Comparison of ENCODE assay signal across 10 cellular contexts in the genomic region with DNA sequence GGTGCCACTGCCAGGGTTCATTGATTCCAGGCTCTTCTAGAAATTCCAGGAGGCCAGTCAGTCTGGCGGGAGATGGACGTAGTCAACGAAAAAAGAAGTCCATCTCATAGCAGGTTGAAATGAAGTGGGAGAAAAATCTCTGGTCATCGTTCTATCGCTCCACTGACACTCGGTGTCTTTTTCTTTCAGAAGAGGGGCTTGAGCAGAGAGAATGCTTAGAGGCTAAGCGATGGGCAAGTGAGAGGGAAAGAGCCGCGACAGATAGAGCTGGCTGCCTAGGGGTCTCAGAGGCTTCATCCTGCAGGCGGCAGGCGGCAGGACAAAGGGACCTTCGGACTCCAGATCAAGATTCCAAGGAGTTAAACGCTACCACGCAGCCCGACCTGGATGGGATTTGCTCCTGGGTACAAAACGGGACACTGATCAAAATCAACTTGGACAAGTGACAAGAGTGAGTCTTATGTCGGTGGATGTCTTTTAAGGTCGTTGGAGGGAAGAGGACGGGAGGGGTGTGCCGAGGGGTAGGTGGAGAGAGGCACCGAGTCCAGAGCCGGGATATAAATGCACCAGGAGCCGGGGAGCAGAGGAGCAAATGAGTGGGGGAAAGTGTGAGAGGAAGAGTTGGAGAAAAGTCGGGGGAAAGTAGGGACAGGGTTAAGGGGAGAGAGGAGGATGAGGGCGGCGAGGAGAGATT. TPM values are rescaled to one million over a fixed set of nuclear protein-coding genes. Genes with fewer than 3 reads are reported as not detected.
DNase-seq lines count a peak whose midpoint lies in the region; ATAC-seq, FAIRE-seq and TF ChIP-seq lines count a peak whose summit lies in the region.
"Had no signal": no experiment of that assay in that cellular context is flagged by ENCODE, and none has a peak within 500 bp of the region (broad histone marks: within the 10 kb centered on the region; RNA-seq: fewer than 3 reads in every experiment).

No MANE protein-coding gene starts in this region.

- H3K4me3 Mint-ChIP-seq in T-helper 1 cell treated with Interleukin-12 subunit alpha and Interleukin-12 subunit beta and Interleukin-4 antibody, amounts not matched to agents 30 μg/mL and 1 μg/mL, for 36 hours, result peak overlapping the region; percentile 61
- H3K4me3 Mint-ChIP-seq in astrocyte (ENCODE audit: unreplicated experiment), result peak overlapping the region; percentile 84
- peak overlapping the region; percentile 57 for H3K4me3 Mint-ChIP-seq in stimulated activated effector memory CD8-positive, alpha-beta T cell treated with anti-CD3 and anti-CD28 coated beads, Interleukin-12 subunit alpha, Interleukin-12 subunit beta, amount 100 ng/mL, for 72 hours

- no peaks in the 10 kb centered on the region for H3K4me1 ChIP-seq in astrocyte (ENCODE audit: insufficient read depth, low read length)

- peaks cover 74% of the 10 kb centered on the region for H3K27me3 Mint-ChIP-seq in T-helper 1 cell treated with Interleukin-12 subunit alpha and Interleukin-12 subunit beta and Interleukin-4 antibody, amounts not matched to agents 30 μg/mL and 1 μg/mL, for 36 hours (ENCODE audit: low read depth)
- peaks cover 17% of the 10 kb centered on the region for H3K27me3 Mint-ChIP-seq in astrocyte (ENCODE audit: low read depth, unreplicated experiment)

- no peaks in the 10 kb centered on the region for H4K20me1 ChIP-seq in astrocyte (ENCODE audit: insufficient read depth, low read length)

- no peaks in the 10 kb centered on the region for H3K36me3 Mint-ChIP-seq in T-helper 1 cell treated with Interleukin-12 subunit alpha and Interleukin-12 subunit beta and Interleukin-4 antibody, amounts not matched to agents 30 μg/mL and 1 μg/mL, for 36 hours (ENCODE audit: low read depth)
- H3K36me3 Mint-ChIP-seq in astrocyte (ENCODE audit: low read depth, unreplicated experiment), result peaks cover 6% of the 10 kb centered on the region
- no peaks in the 10 kb centered on the region for H3K36me3 Mint-ChIP-seq in stimulated activated effector memory CD8-positive, alpha-beta T cell treated with anti-CD3 and anti-CD28 coated beads, Interleukin-12 subunit alpha, Interleukin-12 subunit beta, amount 100 ng/mL, for 72 hours

- H3K27ac ChIP-seq in astrocyte (ENCODE audit: low read depth, low read length), result no peak overlapping the region

- no peak for TF ChIP-seq CTCF in astrocyte (IDR thresholded peaks at IDR 0.05; ENCODE audit: insufficient read depth, low read depth, low read length)

- peaks cover 36% of the 10 kb centered on the region for H3K27me3 ChIP-seq in astrocyte (ENCODE audit: insufficient read depth, low read length)

- no peaks in the 10 kb centered on the region for H3K9me3 Mint-ChIP-seq in T-helper 1 cell treated with Interleukin-12 subunit alpha and Interleukin-12 subunit beta and Interleukin-4 antibody, amounts not matched to agents 30 μg/mL and 1 μg/mL, for 36 hours
- no peaks in the 10 kb centered on the region for H3K9me3 Mint-ChIP-seq in astrocyte (ENCODE audit: unreplicated experiment)
- no peaks in the 10 kb centered on the region for H3K9me3 Mint-ChIP-seq in stimulated activated effector memory CD8-positive, alpha-beta T cell treated with anti-CD3 and anti-CD28 coated beads, Interleukin-12 subunit alpha, Interleukin-12 subunit beta, amount 100 ng/mL, for 72 hours

- peak overlapping the region; percentile 30 for H2AFZ ChIP-seq in astrocyte (ENCODE audit: low read depth, low read length)

- H3K36me3 ChIP-seq in astrocyte (ENCODE audit: insufficient read depth, low read length), result no peaks in the 10 kb centered on the region

- peak overlapping the region; percentile 30 for H3K9ac ChIP-seq in astrocyte (ENCODE audit: low read length)

- no peaks in the 10 kb centered on the region for H3K79me2 ChIP-seq in astrocyte (ENCODE audit: insufficient read depth, low read length)

- no peak for DNase-seq in T-helper 1 cell
- DNase-seq in astrocyte (ENCODE audit: low read depth), result no peak
- no peak for DNase-seq in stimulated activated effector memory CD8-positive, alpha-beta T cell treated with anti-CD3 and anti-CD28 coated beads, Interleukin-12 subunit alpha, Interleukin-12 subunit beta, amount 100 ng/mL, for 72 hours (ENCODE audit: low spot score in 2 of 2)
- no peak for DNase-seq in stimulated activated CD4-positive, alpha-beta T cell treated with anti-CD3 and anti-CD28 coated beads, Interleukin-4, amount 100 ng/mL, for 4 hours

- no peaks in the 10 kb centered on the region for H3K9me3 ChIP-seq in astrocyte (ENCODE audit: insufficient read depth, low read depth, low read length)
- H3K9me3 ChIP-seq in iPS-18c (ENCODE audit: control insufficient read depth, insufficient read depth, low read length), result no peaks in the 10 kb centered on the region

- no peak overlapping the region for H3K4me3 ChIP-seq in astrocyte (ENCODE audit: insufficient read depth, low read depth, low read length)
- peak overlapping the region; percentile 50; the same call in 1 of the 2 replicates for H3K4me3 ChIP-seq in iPS-18c (ENCODE audit: insufficient read depth, low read depth, low read length)

- no peak for FAIRE-seq in astrocyte (lab: Jason Lieb, UNC)

- peaks cover 6% of the 10 kb centered on the region for H3K4me1 Mint-ChIP-seq in T-helper 1 cell treated with Interleukin-12 subunit alpha and Interleukin-12 subunit beta and Interleukin-4 antibody, amounts not matched to agents 30 μg/mL and 1 μg/mL, for 36 hours (ENCODE audit: low read depth)
- H3K4me1 Mint-ChIP-seq in astrocyte (ENCODE audit: low read depth, unreplicated experiment), result peaks cover 52% of the 10 kb centered on the region
- H3K4me1 Mint-ChIP-seq in stimulated activated effector memory CD8-positive, alpha-beta T cell treated with anti-CD3 and anti-CD28 coated beads, Interleukin-12 subunit alpha, Interleukin-12 subunit beta, amount 100 ng/mL, for 72 hours, result peaks cover 12% of the 10 kb centered on the region

- H3K4me2 ChIP-seq in astrocyte (ENCODE audit: low read length), result peak overlapping the region; percentile 75

- no peak overlapping the region for H3K27ac Mint-ChIP-seq in T-helper 1 cell treated with Interleukin-12 subunit alpha and Interleukin-12 subunit beta and Interleukin-4 antibody, amounts not matched to agents 30 μg/mL and 1 μg/mL, for 36 hours
- H3K27ac Mint-ChIP-seq in astrocyte (ENCODE audit: unreplicated experiment), result peak overlapping the region; percentile 84
- no peak overlapping the region for H3K27ac Mint-ChIP-seq in stimulated activated effector memory CD8-positive, alpha-beta T cell treated with anti-CD3 and anti-CD28 coated beads, Interleukin-12 subunit alpha, Interleukin-12 subunit beta, amount 100 ng/mL, for 72 hours

- no peak for ATAC-seq in stimulated activated effector memory CD8-positive, alpha-beta T cell treated with anti-CD3 and anti-CD28 coated beads, Interleukin-12 subunit alpha, Interleukin-12 subunit beta, amount 100 ng/mL, for 72 hours
- no peak for ATAC-seq in GM21576 (IDR thresholded peaks at IDR 0.05; ENCODE audit: unreplicated experiment)
- no peak for ATAC-seq in GM21619 (IDR thresholded peaks at IDR 0.05; ENCODE audit: unreplicated experiment)
- ATAC-seq: left colon had no signal

RNA-seq across cellular contexts. Expression of gene TMEM178A, which starts 0.7 kb away (rescaled TPM):
- total RNA-seq in astrocyte, result 28.7 and 41.6 TPM in 2 replicates
- total RNA-seq: A172 had no signal
